8 cellular contexts compared by ENCODE assay signal in genomic region chr16:2009302-2009711, GRCh38. TPM values are rescaled to one million over a fixed set of nuclear protein-coding genes. Genes with fewer than 3 reads are reported as not detected.
A peak's percentile ranks its signal among the peaks of the same experiment; 100 is the strongest.
DNase-seq lines count a peak whose midpoint lies in the region; ATAC-seq and TF ChIP-seq lines count a peak whose summit lies in the region.

No MANE protein-coding gene starts in this region.

- peak overlapping the region; percentile 98 for H3K4me3 ChIP-seq in BLaER1
- H3K4me3 ChIP-seq in HUES64 (ENCODE audit: low read length): peak overlapping the region; percentile 96
- H3K4me3 ChIP-seq in brain microvascular endothelial cell (ENCODE audit: low read depth, low read length): peak overlapping the region; percentile 73
- peak overlapping the region; percentile 80 to 94 for H3K4me3 ChIP-seq in aorta (ENCODE audit: low read length in 2 of 2)

- intact Hi-C loops in aorta (cut with DNase I): no loop called here

- H3K27ac Mint-ChIP-seq in memory B cell: no peak overlapping the region

- peak overlapping the region; percentile 97 for H3K4me2 ChIP-seq in BLaER1

- no peaks in the 10 kb centered on the region for H3K27me3 ChIP-seq in BLaER1
- no peaks in the 10 kb centered on the region for H3K27me3 ChIP-seq in HUES64 (ENCODE audit: insufficient read depth, low read length)
- no peaks in the 10 kb centered on the region for H3K27me3 ChIP-seq in brain microvascular endothelial cell (replicated peaks)
- H3K27me3 ChIP-seq in aorta (ENCODE audit: control insufficient read depth in 1 of 2, insufficient read depth in 2 of 2, low read length in 1 of 2): no peaks in the 10 kb centered on the region

- H3K4me1 ChIP-seq in BLaER1: peaks cover 54% of the 10 kb centered on the region
- H3K4me1 ChIP-seq in HUES64 (ENCODE audit: insufficient read depth, low read length): peaks cover 17% of the 10 kb centered on the region; the same call in 1 of the 2 replicates
- H3K4me1 ChIP-seq in aorta (ENCODE audit: control insufficient read depth in 1 of 2, insufficient read depth in 2 of 2, low read length in 2 of 2): no peaks in the 10 kb centered on the region

- no peaks in the 10 kb centered on the region for H3K27me3 Mint-ChIP-seq in memory B cell

- H3K36me3 Mint-ChIP-seq in memory B cell: no peaks in the 10 kb centered on the region

- under 1% methylated on average over 49 of the region's 49 CpGs for WGBS in HUES64
- 1% methylated on average over 30 to 49 of the region's 49 CpGs for WGBS in aorta, 2 donors

- peak overlapping the region; percentile 91 for H3K27ac ChIP-seq in BLaER1
- H3K27ac ChIP-seq in HUES64 (ENCODE audit: low read depth, low read length): peak overlapping the region; percentile 73; the same call in 1 of the 2 replicates
- H3K27ac ChIP-seq in brain microvascular endothelial cell: peak overlapping the region; percentile 69
- H3K27ac ChIP-seq in aorta (ENCODE audit: low read depth in 1 of 2, low read length in 2 of 2): peak overlapping the region in 1 of 2 donors; percentile 49

- H3K9me3 ChIP-seq in BLaER1 (no peaks in the 10 kb centered on the region), HUES64 (ENCODE audit: insufficient read depth, low read depth, low read length) (no peaks in the 10 kb centered on the region), aorta (ENCODE audit: control insufficient read depth, low read length) (no peaks in the 10 kb centered on the region)

- DNase-seq in brain microvascular endothelial cell: no peak
- DNase-seq in memory B cell (ENCODE audit: low spot score in 2 of 2): no peak
- no peak for DNase-seq in aorta
- DNase-seq in middle frontal gyrus (ENCODE audit: extremely low spot score, low spot score): no peak
- no peak for DNase-seq in RKO (ENCODE audit: low spot score)

- H3K9ac ChIP-seq in BLaER1 (peak overlapping the region; percentile 94), HUES64 (ENCODE audit: low read depth, low read length) (peak overlapping the region; percentile 92)

- in situ Hi-C loops in brain microvascular endothelial cell (cut with HindIII; ENCODE audit: low pct_ligation_motif_present, low sequenced_read_pairs): no loop called here

- ATAC-seq in GM21360 (IDR thresholded peaks at IDR 0.05; ENCODE audit: unreplicated experiment) (peak; percentile 29), memory B cell (ENCODE audit: low read depth) (peak; percentile 46), aorta (ENCODE audit: low FRiP score) (no peak)

- peaks cover 52% of the 10 kb centered on the region for H4K20me1 ChIP-seq in BLaER1

- H3K4me1 Mint-ChIP-seq in memory B cell: peaks cover 32% of the 10 kb centered on the region

- H3K36me3 ChIP-seq in BLaER1 (peaks cover 17% of the 10 kb centered on the region), HUES64 (ENCODE audit: insufficient read depth, low read length) (peaks cover 7% of the 10 kb centered on the region), brain microvascular endothelial cell (replicated peaks) (no peaks in the 10 kb centered on the region), aorta (ENCODE audit: control insufficient read depth in 1 of 2, insufficient read depth in 2 of 2, low read length in 1 of 2) (no peaks in the 10 kb centered on the region)

- TF ChIP-seq CTCF in brain microvascular endothelial cell (IDR thresholded peaks at IDR 0.05; ENCODE audit: low read depth, low read length, missing control alignments): no peak

- no peaks in the 10 kb centered on the region for H3K9me3 Mint-ChIP-seq in memory B cell

- peak overlapping the region; percentile 71 for H3K4me3 Mint-ChIP-seq in memory B cell

RNA-seq across cellular contexts. Expression of gene ZNF598, which starts 0.3 kb away (rescaled TPM):
- 28.1 TPM for polyA plus RNA-seq in HUES64 (2013, experiment 1 of 2)
- polyA plus RNA-seq in HUES64 (2013, experiment 2 of 2): 25.1 TPM
- 10 to 100 TPM; 31.0 to 34.4 TPM for total RNA-seq in aorta
- polyA plus RNA-seq in aorta: 10 to 100 TPM; 12.8 to 32.9 TPM

RNA-seq across cellular contexts. Expression of gene NPW, which starts 10.3 kb away (rescaled TPM):
- polyA plus RNA-seq in HUES64 (2013, experiment 1 of 2): 1.8 TPM
- polyA plus RNA-seq in HUES64 (2013, experiment 2 of 2): 1.4 TPM
- 1 to 10 TPM in 1 of 2 donors, not detected in 1; 1.2 TPM for total RNA-seq in aorta
- under 1 TPM in 1 of 2 donors, not detected in 1; 0.56 TPM for polyA plus RNA-seq in aorta

RNA-seq across cellular contexts. Expression of gene NHERF2, which starts 17.4 kb away (rescaled TPM):
- polyA plus RNA-seq in HUES64 (2013, experiment 1 of 2): 5.8 TPM
- polyA plus RNA-seq in HUES64 (2013, experiment 2 of 2): 7.9 TPM
- total RNA-seq in aorta: 100 to 1,000 TPM in 1 of 2 donors, 10 to 100 TPM in 1; 81.8 to 110 TPM
- polyA plus RNA-seq in aorta: 100 to 1,000 TPM; 119 to 133 TPM

RNA-seq across cellular contexts. Expression of gene SYNGR3, which starts 19.5 kb away (rescaled TPM):
- polyA plus RNA-seq in HUES64 (2013, experiment 1 of 2): 5.5 TPM
- 8.5 TPM for polyA plus RNA-seq in HUES64 (2013, experiment 2 of 2)
- total RNA-seq in aorta: under 1 TPM; 0.36 to 0.57 TPM
- polyA plus RNA-seq in aorta: under 1 TPM in 1 of 2 donors, not detected in 1; 0.26 TPM

RNA-seq across cellular contexts. Expression of gene GFER, which starts 25.3 kb away (rescaled TPM):
- 28.7 TPM for polyA plus RNA-seq in HUES64 (2013, experiment 1 of 2)
- polyA plus RNA-seq in HUES64 (2013, experiment 2 of 2): 23.8 TPM
- total RNA-seq in aorta: 10 to 100 TPM; 11.3 to 13.3 TPM
- 10 to 100 TPM; 32.5 to 44.2 TPM for polyA plus RNA-seq in aorta
